In genomic region chr9:126307306-126308061, GRCh38 we compare ENCODE assay signal across 21 cellular contexts. TPM values are rescaled to one million over a fixed set of nuclear protein-coding genes. Genes with fewer than 3 reads are reported as not detected.
DNase-seq lines count a peak whose midpoint lies in the region; ATAC-seq, FAIRE-seq and TF ChIP-seq lines count a peak whose summit lies in the region.
"Had no signal": no experiment of that assay in that cellular context is flagged by ENCODE, and none has a peak within 500 bp of the region (broad histone marks: within the 10 kb centered on the region; RNA-seq: fewer than 3 reads in every experiment).

No MANE protein-coding gene starts in this region.

- no peak for FAIRE-seq in kidney (lab: Jason Lieb, UNC)
- FAIRE-seq: astrocyte, islet of Langerhans, K562 had no signal

- no peak overlapping the region for H3K4me3 Mint-ChIP-seq in osteocyte (ENCODE audit: unreplicated experiment)
- H3K4me3 Mint-ChIP-seq: stimulated activated naive CD8-positive, alpha-beta T cell treated with anti-CD3 and anti-CD28 coated beads, Interleukin-15, Interleukin-2, amounts not matched to agents 100 ng/mL and 50 ng/mL, for 24 hours; WTC11 had no signal

- H3K9me3 ChIP-seq in MG63, result no peaks in the 10 kb centered on the region
- no peaks in the 10 kb centered on the region for H3K9me3 ChIP-seq in kidney (ENCODE audit: control insufficient read depth in 1 of 2, low read length in 2 of 2)
- H3K9me3 ChIP-seq: Caco-2, mucosa of descending colon had no signal

- H3K27ac ChIP-seq in kidney (ENCODE audit: low read depth in 2 of 2, low read length in 2 of 2), result no peak overlapping the region

- DNase-seq in C1 segment of cervical spinal cord (lab: John Stamatoyannopoulos, UW) (peak in 12 of 14 donors; percentile 4 to 87 (median 72)), amygdala (lab: John Stamatoyannopoulos, UW) (peak in 53 of 56 donors; percentile 26 to 92 (median 73)), inferior parietal cortex (ENCODE audit: extremely low spot score) (peak; percentile 68), osteocyte (ENCODE audit: extremely low spot score, unreplicated experiment) (peak; percentile 59), MG63 (no peak), cerebellum (ENCODE audit: low spot score) (no peak), kidney (no peak)
- DNase-seq: activated gamma-delta T cell, Caco-2, erythroblast, mucosa of descending colon, NCI-H1092 treated with DMSO at 0.1 percent for 48 hours, T-helper 2 cell had no signal

- no peak for TF ChIP-seq CTCF in osteocyte (IDR thresholded peaks at IDR 0.05)
- no peak for TF ChIP-seq CTCF in kidney (IDR thresholded peaks at IDR 0.05; ENCODE audit: borderline replicate concordance, extremely low read depth, insufficient read depth)

- intact Hi-C loops in kidney (cut with DNase I), result loop anchor here (10.0 kb wide), 1 partner anchor 87 kb away; no protein-coding TSS in a partner anchor

- H3K4me3 ChIP-seq in MG63, result no peak overlapping the region
- H3K4me3 ChIP-seq in kidney (ENCODE audit: low read length in 2 of 2), result no peak overlapping the region
- H3K4me3 ChIP-seq: K562, mucosa of descending colon had no signal

- H3K27ac Mint-ChIP-seq in osteocyte (ENCODE audit: unreplicated experiment), result no peak overlapping the region
- H3K27ac Mint-ChIP-seq: progenitor cell of endocrine pancreas; stimulated activated naive CD8-positive, alpha-beta T cell treated with anti-CD3 and anti-CD28 coated beads, Interleukin-15, Interleukin-2, amounts not matched to agents 100 ng/mL and 50 ng/mL, for 24 hours; WTC11 had no signal

- ATAC-seq in HG03139 (IDR thresholded peaks at IDR 0.05; ENCODE audit: unreplicated experiment), result no peak
- ATAC-seq: K562, mucosa of descending colon, Right ventricle myocardium inferior, WTC11 had no signal

- no peaks in the 10 kb centered on the region for H3K9me3 Mint-ChIP-seq in osteocyte (ENCODE audit: unreplicated experiment)
- H3K9me3 Mint-ChIP-seq: stimulated activated naive CD8-positive, alpha-beta T cell treated with anti-CD3 and anti-CD28 coated beads, Interleukin-15, Interleukin-2, amounts not matched to agents 100 ng/mL and 50 ng/mL, for 24 hours; WTC11 had no signal

- peaks cover 2% of the 10 kb centered on the region for H3K27me3 Mint-ChIP-seq in osteocyte (ENCODE audit: unreplicated experiment)
- H3K27me3 Mint-ChIP-seq: stimulated activated naive CD8-positive, alpha-beta T cell treated with anti-CD3 and anti-CD28 coated beads, Interleukin-15, Interleukin-2, amounts not matched to agents 100 ng/mL and 50 ng/mL, for 24 hours had no signal

- no peaks in the 10 kb centered on the region for H3K4me1 Mint-ChIP-seq in osteocyte (ENCODE audit: unreplicated experiment)

- H3K4me1 ChIP-seq in kidney (ENCODE audit: control insufficient read depth in 1 of 2, insufficient read depth in 1 of 2, low read depth in 1 of 2, low read length in 2 of 2), result no peaks in the 10 kb centered on the region
- H3K4me1 ChIP-seq: Caco-2 had no signal

- H3K36me3 Mint-ChIP-seq in osteocyte (ENCODE audit: unreplicated experiment), result no peaks in the 10 kb centered on the region
- H3K36me3 Mint-ChIP-seq: WTC11 had no signal

- no peak overlapping the region for H3K9ac ChIP-seq in kidney (ENCODE audit: low read length in 2 of 2)

- H3K36me3 ChIP-seq in MG63, result no peaks in the 10 kb centered on the region
- H3K36me3 ChIP-seq in kidney (ENCODE audit: control insufficient read depth in 1 of 2, insufficient read depth in 2 of 2, low read length in 2 of 2), result no peaks in the 10 kb centered on the region

- no peaks in the 10 kb centered on the region for H3K27me3 ChIP-seq in MG63

RNA-seq across cellular contexts. Expression of gene MVB12B, which starts 19.1 kb away (rescaled TPM):
- 18.7 and 20.2 TPM in 2 replicates for total RNA-seq in osteocyte
- 1.6 and 3.2 TPM in 2 replicates for total RNA-seq in MG63 (2014; rRNA removed; shearing (Covaris generic); ENCODE audit: low replicate concordance)
- 41.7 TPM for total RNA-seq in cerebellum
- 12.3 TPM for total RNA-seq in kidney
- 4.5 TPM for polyA plus RNA-seq in kidney (ENCODE audit: insufficient read depth, low read depth, low replicate concordance)
- total RNA-seq: K562 had no signal
- polyA plus RNA-seq: K562 had no signal

Comparison
In these comparisons a context has a peak if more than half of its experiments do, and no peak if none do; other contexts are left out.
1. DNase-seq: peak in C1 segment of cervical spinal cord (12 of 14), amygdala (53 of 56), inferior parietal cortex (single experiment) and osteocyte (single experiment); none in MG63 (single experiment), cerebellum (single experiment) and kidney (single experiment).